33 cellular contexts compared by ENCODE assay signal in the genomic region with DNA sequence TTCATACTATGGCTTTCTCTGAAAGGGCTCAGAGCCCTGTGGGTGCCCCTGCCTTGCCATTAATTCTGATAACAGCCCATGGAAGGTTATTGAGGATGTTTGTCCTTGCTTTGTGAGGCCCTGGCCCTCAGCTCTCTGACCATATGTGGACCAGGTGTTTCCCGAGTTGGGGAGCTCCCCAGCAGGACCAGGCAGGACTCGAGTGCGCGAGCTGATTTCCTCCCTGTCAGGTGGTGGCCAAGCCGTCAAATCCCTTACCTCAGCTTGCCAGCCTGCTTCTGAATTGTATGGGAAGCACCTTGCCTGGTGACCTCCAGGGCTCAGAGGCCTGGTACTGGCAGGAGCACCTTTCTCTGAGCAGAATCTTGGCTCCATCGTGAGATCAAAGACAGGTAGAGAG.
"Had no signal": no experiment of that assay in that cellular context is flagged by ENCODE, and none has a peak within 500 bp of the region (broad histone marks: within the 10 kb centered on the region; RNA-seq: fewer than 3 reads in every experiment).

No MANE protein-coding gene starts in this region.

- ATAC-seq: activated CD4-positive, CD25-positive, alpha-beta regulatory T cell treated with anti-CD3 and anti-CD28 coated beads, Interleukin-2, amount 50 U/mL, for 24 hours; body of pancreas; esophagus mucosa; natural killer cell; stimulated activated memory B cell treated with anti-CD40 and anti-IgM and Interleukin-4, amounts not matched to agents 10 μg/mL and 1 μg/mL and 100 μg/mL, for 72 hours had no signal

- H3K4me2 ChIP-seq: smooth muscle cell had no signal

- FAIRE-seq: kidney had no signal

- H3K27ac Mint-ChIP-seq: activated CD4-positive, alpha-beta memory T cell treated with anti-CD3 and anti-CD28 coated beads for 36 hours; activated CD4-positive, alpha-beta T cell treated with anti-CD3 and anti-CD28 coated beads, Interleukin-2, amount 10 ng/mL, durations not matched to agents 24 days and 14 days; activated naive CD4-positive, alpha-beta T cell treated with anti-CD3 and anti-CD28 coated beads for 36 hours; activated naive CD8-positive, alpha-beta T cell treated with anti-CD3 and anti-CD28 coated beads for 36 hours; activated T-helper 1 cell treated with anti-CD3 and anti-CD28 coated beads, Interleukin-12 subunit alpha, Interleukin-12 subunit beta, Interleukin-2, Interleukin-4 antibody, amounts not matched to agents 30 ng/mL and 10 ng/mL and 1 ng/mL, durations not matched to agents 14 hours and 24 hours and 36 hours; immature natural killer cell; memory B cell; natural killer cell; stimulated activated memory B cell treated with anti-CD40 and anti-IgM and Interleukin-4, amounts not matched to agents 10 μg/mL and 1 μg/mL and 100 μg/mL, for 72 hours had no signal

- H3K4me3 ChIP-seq: adrenal gland, body of pancreas, colonic mucosa, right atrium auricular region, smooth muscle cell, stomach, thyroid gland, upper lobe of left lung, vagina had no signal

- H3K36me3 Mint-ChIP-seq: activated CD4-positive, alpha-beta memory T cell treated with anti-CD3 and anti-CD28 coated beads for 36 hours; activated naive CD8-positive, alpha-beta T cell treated with anti-CD3 and anti-CD28 coated beads for 36 hours; immature natural killer cell; memory B cell; natural killer cell; stimulated activated memory B cell treated with anti-CD40 and anti-IgM and Interleukin-4, amounts not matched to agents 10 μg/mL and 1 μg/mL and 100 μg/mL, for 72 hours had no signal

- H3K9me3 ChIP-seq: adrenal gland, body of pancreas, colonic mucosa, right atrium auricular region, stomach, thyroid gland, upper lobe of left lung, vagina had no signal

- H3K9me3 Mint-ChIP-seq: activated CD4-positive, alpha-beta memory T cell treated with anti-CD3 and anti-CD28 coated beads for 36 hours; activated CD4-positive, alpha-beta T cell treated with anti-CD3 and anti-CD28 coated beads, Interleukin-2, amount 10 ng/mL, durations not matched to agents 24 days and 14 days; activated naive CD4-positive, alpha-beta T cell treated with anti-CD3 and anti-CD28 coated beads for 36 hours; activated naive CD8-positive, alpha-beta T cell treated with anti-CD3 and anti-CD28 coated beads for 36 hours; activated T-helper 1 cell treated with anti-CD3 and anti-CD28 coated beads, Interleukin-12 subunit alpha, Interleukin-12 subunit beta, Interleukin-2, Interleukin-4 antibody, amounts not matched to agents 30 ng/mL and 10 ng/mL and 1 ng/mL, durations not matched to agents 14 hours and 24 hours and 36 hours; immature natural killer cell; memory B cell; natural killer cell; stimulated activated memory B cell treated with anti-CD40 and anti-IgM and Interleukin-4, amounts not matched to agents 10 μg/mL and 1 μg/mL and 100 μg/mL, for 72 hours had no signal

- H3K4me1 ChIP-seq: adrenal gland, body of pancreas, colonic mucosa, right atrium auricular region, stomach, thyroid gland, upper lobe of left lung, vagina had no signal

- H3K27me3 Mint-ChIP-seq: activated CD4-positive, alpha-beta memory T cell treated with anti-CD3 and anti-CD28 coated beads for 36 hours; activated naive CD8-positive, alpha-beta T cell treated with anti-CD3 and anti-CD28 coated beads for 36 hours; stimulated activated memory B cell treated with anti-CD40 and anti-IgM and Interleukin-4, amounts not matched to agents 10 μg/mL and 1 μg/mL and 100 μg/mL, for 72 hours had no signal

- H3K36me3 ChIP-seq: adrenal gland, colonic mucosa, right atrium auricular region, stomach, thyroid gland, upper lobe of left lung, vagina had no signal

- DNase-seq: activated CD4-positive, alpha-beta memory T cell treated with anti-CD3 and anti-CD28 coated beads for 36 hours; activated CD4-positive, alpha-beta T cell treated with anti-CD3 and anti-CD28 coated beads, Interleukin-2, amount 10 ng/mL, durations not matched to agents 24 days and 14 days; activated CD8-positive, alpha-beta memory T cell treated with anti-CD3 and anti-CD28 coated beads, Interleukin-2, amount 50 U/mL, for 4 hours; activated effector memory CD4-positive, alpha-beta T cell treated with anti-CD3 and anti-CD28 coated beads, Interleukin-2, amount 50 U/mL, for 16 hours; activated naive CD4-positive, alpha-beta T cell treated with anti-CD3 and anti-CD28 coated beads for 36 hours; activated naive CD8-positive, alpha-beta T cell treated with anti-CD3 and anti-CD28 coated beads for 36 hours; activated T-cell treated with anti-CD3 and anti-CD28 coated beads, Interleukin-2, amount 50 U/mL, for 1 hour; adrenal gland; aorta; body of pancreas; cerebellar nuclear complex; colonic mucosa; foreskin fibroblast; hippocampal formation; immature natural killer cell; kidney; left colon; midbrain; natural killer cell; stimulated activated CD4-positive, alpha-beta T cell treated with anti-CD3 and anti-CD28 coated beads, Interleukin-1b, Interleukin-23, amount 100 ng/mL, for 48 hours; stimulated activated CD4-positive, alpha-beta T cell treated with anti-CD3 and anti-CD28 coated beads, Interleukin-4, amount 100 ng/mL, for 4 hours; stimulated activated CD8-positive, alpha-beta memory T cell treated with anti-CD3 and anti-CD28 coated beads, Interleukin-4, amount 100 ng/mL, for 48 hours; stomach; thyroid gland; upper lobe of left lung had no signal

- H3K4me3 Mint-ChIP-seq: activated CD4-positive, alpha-beta memory T cell treated with anti-CD3 and anti-CD28 coated beads for 36 hours; activated CD4-positive, alpha-beta T cell treated with anti-CD3 and anti-CD28 coated beads, Interleukin-2, amount 10 ng/mL, durations not matched to agents 24 days and 14 days; activated naive CD4-positive, alpha-beta T cell treated with anti-CD3 and anti-CD28 coated beads for 36 hours; activated naive CD8-positive, alpha-beta T cell treated with anti-CD3 and anti-CD28 coated beads for 36 hours; activated T-helper 1 cell treated with anti-CD3 and anti-CD28 coated beads, Interleukin-12 subunit alpha, Interleukin-12 subunit beta, Interleukin-2, Interleukin-4 antibody, amounts not matched to agents 30 ng/mL and 10 ng/mL and 1 ng/mL, durations not matched to agents 14 hours and 24 hours and 36 hours; immature natural killer cell; memory B cell; natural killer cell; stimulated activated memory B cell treated with anti-CD40 and anti-IgM and Interleukin-4, amounts not matched to agents 10 μg/mL and 1 μg/mL and 100 μg/mL, for 72 hours had no signal

- H3K27ac ChIP-seq: adrenal gland, body of pancreas, colonic mucosa, right atrium auricular region, stomach, thyroid gland, upper lobe of left lung, vagina had no signal

- H3K4me1 Mint-ChIP-seq: activated CD4-positive, alpha-beta T cell treated with anti-CD3 and anti-CD28 coated beads, Interleukin-2, amount 10 ng/mL, durations not matched to agents 24 days and 14 days; activated naive CD8-positive, alpha-beta T cell treated with anti-CD3 and anti-CD28 coated beads for 36 hours; immature natural killer cell; natural killer cell had no signal

- H3K27me3 ChIP-seq: adrenal gland, body of pancreas, colonic mucosa, right atrium auricular region, stomach, thyroid gland, upper lobe of left lung, vagina had no signal
